In the genomic region with DNA sequence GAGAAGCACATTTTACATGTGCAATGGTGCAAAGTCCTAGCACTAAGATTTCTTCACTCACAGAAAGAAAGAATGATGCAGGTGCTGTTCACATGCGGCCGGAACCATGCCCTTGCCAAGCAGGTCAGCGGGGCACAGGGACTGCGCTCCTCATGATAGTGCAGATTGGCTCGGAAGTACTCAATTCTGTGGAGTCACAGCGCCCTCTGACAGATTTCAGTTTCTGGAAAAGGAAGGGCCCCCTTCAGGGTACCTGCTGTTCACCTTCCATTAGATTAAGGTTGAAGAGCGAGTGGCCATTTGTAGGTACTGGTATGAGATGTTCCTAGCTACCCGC, we compare ENCODE assay signal across 1 cellular context.
TF ChIP-seq lines count a peak whose summit lies in the region.

No MANE protein-coding gene starts in this region.

TF ChIP-seq in K562, 482 proteins besides CTCF, POLR2A, EP300 and RAD21 (continued from another document):
- TF ChIP-seq EHMT2 (IDR thresholded peaks at IDR 0.05) (no peak), TBL1XR1 (IDR thresholded peaks at IDR 0.05; ENCODE audit: low read length in 2 of 2) (no peak), CC2D1A (IDR thresholded peaks at IDR 0.05) (no peak), RERE (CRISPR knock-in tag; IDR thresholded peaks at IDR 0.05; ENCODE audit: borderline replicate concordance) (no peak), POLR3A (IDR thresholded peaks at IDR 0.05; ENCODE audit: borderline replicate concordance, extremely low read depth, insufficient read depth, insufficient read length) (no peak), CBFA2T2 (conservative IDR thresholded peaks at IDR 0.05) (no peak), NEUROD1 (IDR thresholded peaks at IDR 0.05; ENCODE audit: borderline replicate concordance, low read depth, low read length, partially characterized antibody) (no peak), PHF20 (IDR thresholded peaks at IDR 0.05; ENCODE audit: partially characterized antibody) (no peak), SAFB2 (IDR thresholded peaks at IDR 0.05; ENCODE audit: borderline replicate concordance, low read depth, low read length, severe bottlenecking) (no peak)
